14 cellular contexts compared by ENCODE assay signal in genomic region chr1:116012716-116013115, GRCh38. TPM values are rescaled to one million over a fixed set of nuclear protein-coding genes. Genes with fewer than 3 reads are reported as not detected.
DNase-seq lines count a peak whose midpoint lies in the region; ATAC-seq lines count a peak whose summit lies in the region.
"Had no signal": no experiment of that assay in that cellular context is flagged by ENCODE, and none has a peak within 500 bp of the region (broad histone marks: within the 10 kb centered on the region; RNA-seq: fewer than 3 reads in every experiment).

No MANE protein-coding gene starts in this region.

- peak overlapping the region; percentile 43 for H3K27ac ChIP-seq in substantia nigra (ENCODE audit: low read depth, low read length, poor library complexity, severe bottlenecking)
- H3K27ac ChIP-seq: BLaER1 treated with 17β-estradiol and CSF1 and Interleukin-3, amounts not matched to agents 10 nM and 100 nM; HL-60 had no signal

- ATAC-seq in left ventricle myocardium superior (peak; percentile 16), Right ventricle myocardium inferior (no peak), GM19397 (IDR thresholded peaks at IDR 0.05; ENCODE audit: unreplicated experiment) (no peak), HG03025 (IDR thresholded peaks at IDR 0.05; ENCODE audit: low FRiP score, unreplicated experiment) (no peak)
- ATAC-seq: CD8-positive, alpha-beta T cell had no signal

- no peak for DNase-seq in left ventricle myocardium superior
- no peak for DNase-seq in Right ventricle myocardium inferior (ENCODE audit: missing footprints)
- DNase-seq in left kidney (ENCODE audit: low read depth, low spot score), result peak; percentile 10
- DNase-seq in substantia nigra (lab: John Stamatoyannopoulos, UW), result peak in 15 of 49 donors; percentile 2 to 69 (median 17)
- no peak for DNase-seq in stimulated activated CD4-positive, alpha-beta T cell treated with anti-CD3 and anti-CD28 coated beads, Interleukin-15, amount 100 ng/mL, for 24 hours
- DNase-seq: 8988T; Calu3; CD8-positive, alpha-beta T cell; DMS79 treated with DMSO at 0.1 percent for 48 hours; GF-D8 had no signal

- intact Hi-C loops in left ventricle myocardium superior (cut with micrococcal nuclease), result no loop called here
- intact Hi-C loops in Right ventricle myocardium inferior (cut with DNase I), result no loop called here

RNA-seq across cellular contexts. Expression of gene SLC22A15, which starts 36.4 kb away (rescaled TPM):
- total RNA-seq in left ventricle myocardium superior (11.5 TPM), Right ventricle myocardium inferior (10.3 TPM)
